26 cellular contexts compared by ENCODE assay signal in the genomic region with DNA sequence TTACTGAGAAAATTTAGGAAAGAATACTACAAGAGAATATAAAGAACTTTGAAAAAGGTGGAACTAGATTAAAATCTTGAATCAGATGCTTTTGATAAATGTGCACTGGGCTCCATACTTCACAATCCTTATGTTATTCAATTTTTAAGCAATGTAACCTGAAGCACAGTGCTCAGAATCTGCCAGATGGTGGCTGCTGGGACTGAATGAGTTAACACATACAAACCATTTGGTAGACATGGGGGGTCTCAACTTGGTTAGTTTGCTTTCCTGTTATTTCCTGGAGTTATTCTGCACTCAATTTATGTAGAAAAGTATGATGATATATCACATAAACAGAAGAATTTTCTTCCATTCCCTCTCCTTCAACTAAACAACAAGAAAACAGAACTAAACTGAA.
"Had no signal": no experiment of that assay in that cellular context is flagged by ENCODE, and none has a peak within 500 bp of the region (broad histone marks: within the 10 kb centered on the region; RNA-seq: fewer than 3 reads in every experiment).

No MANE protein-coding gene starts in this region.

- H3K27me3 ChIP-seq: brain microvascular endothelial cell, cardiac muscle cell had no signal

- ATAC-seq: activated T-helper 17 cell treated with anti-CD3 and anti-CD28 coated beads, Interleukin-2, amount 50 U/mL, for 72 hours; PC-3; T-helper 17 cell had no signal

- H3K9me3 Mint-ChIP-seq: activated B cell treated with CpG ODN at 0.5 μM for 24 hours; activated CD4-positive, alpha-beta T cell treated with anti-CD3 and anti-CD28 coated beads, Interleukin-2, amount 10 ng/mL, durations not matched to agents 24 days and 14 days; activated naive CD4-positive, alpha-beta T cell treated with anti-CD3 and anti-CD28 coated beads for 36 hours; activated T-helper 17 cell treated with anti-CD3 and anti-CD28 coated beads, Interleukin-2, amount 50 U/mL, for 72 hours had no signal

- H3K4me3 ChIP-seq: cardiac muscle cell had no signal

- DNase-seq: activated B cell treated with CpG ODN at 0.5 μM for 24 hours; activated CD4-positive, alpha-beta T cell treated with anti-CD3 and anti-CD28 coated beads for 1 hour; activated CD4-positive, alpha-beta T cell treated with anti-CD3 and anti-CD28 coated beads, Interleukin-2, amount 10 ng/mL, durations not matched to agents 24 days and 14 days; activated CD4-positive, alpha-beta T cell treated with anti-CD3 and anti-CD28 coated beads, Interleukin-2, amount 50 U/mL, for 48 hours; activated gamma-delta T cell; activated naive CD4-positive, alpha-beta T cell treated with anti-CD3 and anti-CD28 coated beads for 36 hours; activated T-cell treated with anti-CD3 and anti-CD28 coated beads for 4 hours; activated T-cell treated with anti-CD3 and anti-CD28 coated beads, Interleukin-2, amount 50 U/mL, for 48 hours; amygdala; brain microvascular endothelial cell; KG1; NCI-H1092 treated with DMSO at 0.1 percent for 48 hours; NCI-H1417 treated with DMSO at 0.1 percent for 48 hours; NCI-H1694; NCI-H2029; NCI-H2107; NCI-H526; NCI-H82; PC-3; SHP77 treated with DMSO at 0.1 percent for 48 hours; T-helper 17 cell; T-helper 9 cell had no signal

- H3K27ac ChIP-seq: brain microvascular endothelial cell, cardiac muscle cell had no signal

- H3K27me3 Mint-ChIP-seq: activated B cell treated with CpG ODN at 0.5 μM for 24 hours; activated CD4-positive, alpha-beta T cell treated with anti-CD3 and anti-CD28 coated beads, Interleukin-2, amount 10 ng/mL, durations not matched to agents 24 days and 14 days; activated naive CD8-positive, alpha-beta T cell; activated T-helper 17 cell treated with anti-CD3 and anti-CD28 coated beads, Interleukin-2, amount 50 U/mL, for 72 hours; T-helper 17 cell had no signal

- H3K36me3 ChIP-seq: brain microvascular endothelial cell, cardiac muscle cell had no signal

- H3K4me3 Mint-ChIP-seq: activated B cell treated with CpG ODN at 0.5 μM for 24 hours; activated CD4-positive, alpha-beta T cell treated with anti-CD3 and anti-CD28 coated beads, Interleukin-2, amount 10 ng/mL, durations not matched to agents 24 days and 14 days; activated naive CD4-positive, alpha-beta T cell treated with anti-CD3 and anti-CD28 coated beads for 36 hours; activated naive CD8-positive, alpha-beta T cell; activated T-helper 17 cell treated with anti-CD3 and anti-CD28 coated beads, Interleukin-2, amount 50 U/mL, for 72 hours; T-helper 17 cell had no signal

- H3K4me1 Mint-ChIP-seq: activated CD4-positive, alpha-beta T cell treated with anti-CD3 and anti-CD28 coated beads, Interleukin-2, amount 10 ng/mL, durations not matched to agents 24 days and 14 days; activated T-helper 17 cell treated with anti-CD3 and anti-CD28 coated beads, Interleukin-2, amount 50 U/mL, for 72 hours had no signal

- FAIRE-seq: RCC 7860 had no signal

- H3K27ac Mint-ChIP-seq: activated B cell treated with CpG ODN at 0.5 μM for 24 hours; activated CD4-positive, alpha-beta T cell treated with anti-CD3 and anti-CD28 coated beads, Interleukin-2, amount 10 ng/mL, durations not matched to agents 24 days and 14 days; activated naive CD4-positive, alpha-beta T cell treated with anti-CD3 and anti-CD28 coated beads for 36 hours; activated naive CD8-positive, alpha-beta T cell; activated T-helper 17 cell treated with anti-CD3 and anti-CD28 coated beads, Interleukin-2, amount 50 U/mL, for 72 hours; T-helper 17 cell had no signal
